Comparison of ENCODE assay signal across 20 cellular contexts in genomic region chr6:33664506-33665057, GRCh38. TPM values are rescaled to one million over a fixed set of nuclear protein-coding genes. Genes with fewer than 3 reads are reported as not detected.
DNase-seq lines count a peak whose midpoint lies in the region; ATAC-seq and TF ChIP-seq lines count a peak whose summit lies in the region.
"Had no signal": no experiment of that assay in that cellular context is flagged by ENCODE, and none has a peak within 500 bp of the region (broad histone marks: within the 10 kb centered on the region; RNA-seq: fewer than 3 reads in every experiment).

No MANE protein-coding gene starts in this region.

- DNase-seq in activated naive CD4-positive, alpha-beta T cell treated with anti-CD3 and anti-CD28 coated beads, Interleukin-2, amount 10 ng/mL, durations not matched to agents 7 days and 5 days, result no peak
- DNase-seq in activated naive CD4-positive, alpha-beta T cell treated with anti-CD3 and anti-CD28 coated beads, Interleukin-2, amount 50 U/mL, for 16 hours, result no peak
- DNase-seq in endothelial cell (ENCODE audit: low spot score), result no peak
- DNase-seq in effector memory CD4-positive, alpha-beta T cell, result no peak
- no peak for DNase-seq in NCI-H1436 treated with DMSO at 0.1 percent for 48 hours (lab: John Stamatoyannopoulos, UW)
- DNase-seq in OCI-LY7 (ENCODE audit: low spot score), result no peak
- DNase-seq: Caco-2; CD4-positive, CD25-positive, alpha-beta regulatory T cell; CD8-positive, alpha-beta T cell; DMS153; DND-41; H9; HFFc6 had no signal

- H4K20me1 ChIP-seq in OCI-LY7 (ENCODE audit: insufficient read depth, low read length), result no peaks in the 10 kb centered on the region

- H3K9me2 ChIP-seq in OCI-LY7 (ENCODE audit: insufficient read depth, low read length), result no peaks in the 10 kb centered on the region

- no peaks in the 10 kb centered on the region for H3K27me3 ChIP-seq in effector memory CD4-positive, alpha-beta T cell (replicated peaks; ENCODE audit: control insufficient read depth, insufficient read depth, low read length, poor library complexity, severe bottlenecking)
- H3K27me3 ChIP-seq: BLaER1 had no signal

- no peak for TF ChIP-seq CTCF in endothelial cell (IDR thresholded peaks at IDR 0.05; ENCODE audit: unreplicated experiment)
- no peak for TF ChIP-seq CTCF in OCI-LY7 (conservative IDR thresholded peaks at IDR 0.05; ENCODE audit: low read length)

- peaks cover 18% of the 10 kb centered on the region for H3K4me1 Mint-ChIP-seq in activated naive CD4-positive, alpha-beta T cell treated with anti-CD3 and anti-CD28 coated beads, Interleukin-2, amount 10 ng/mL, durations not matched to agents 7 days and 5 days
- peaks cover 10% of the 10 kb centered on the region for H3K4me1 Mint-ChIP-seq in activated T-helper 17 cell treated with anti-CD3 and anti-CD28 coated beads, Interleukin-2, amount 50 U/mL, for 72 hours
- H3K4me1 Mint-ChIP-seq in endothelial cell (ENCODE audit: unreplicated experiment), result no peaks in the 10 kb centered on the region
- H3K4me1 Mint-ChIP-seq: GM23338, H9 had no signal

- no peaks in the 10 kb centered on the region for H3K79me2 ChIP-seq in OCI-LY7 (ENCODE audit: insufficient read depth, low read depth, low read length)

- intact Hi-C loops in OCI-LY7 (cut with micrococcal nuclease; ENCODE audit: unreplicated experiment), result no loop called here

- no peak overlapping the region for H2AFZ ChIP-seq in OCI-LY7 (ENCODE audit: low read length)
- H2AFZ ChIP-seq: GM23338 had no signal

- H3K27ac Mint-ChIP-seq in activated naive CD4-positive, alpha-beta T cell treated with anti-CD3 and anti-CD28 coated beads, Interleukin-2, amount 10 ng/mL, durations not matched to agents 7 days and 5 days, result peak overlapping the region; percentile 7
- peak overlapping the region; percentile 11 for H3K27ac Mint-ChIP-seq in activated T-helper 17 cell treated with anti-CD3 and anti-CD28 coated beads, Interleukin-2, amount 50 U/mL, for 72 hours
- no peak overlapping the region for H3K27ac Mint-ChIP-seq in endothelial cell (ENCODE audit: unreplicated experiment)
- H3K27ac Mint-ChIP-seq: B cell; CD8-positive, alpha-beta T cell; GM23338; HFFc6 had no signal

- POLR2A ChIA-PET in OCI-LY7 (lab: Charles Lee), result no interaction called here

- H3K9me3 Mint-ChIP-seq in activated naive CD4-positive, alpha-beta T cell treated with anti-CD3 and anti-CD28 coated beads, Interleukin-2, amount 10 ng/mL, durations not matched to agents 7 days and 5 days, result no peaks in the 10 kb centered on the region
- H3K9me3 Mint-ChIP-seq in activated T-helper 17 cell treated with anti-CD3 and anti-CD28 coated beads, Interleukin-2, amount 50 U/mL, for 72 hours, result no peaks in the 10 kb centered on the region
- H3K9me3 Mint-ChIP-seq in endothelial cell (ENCODE audit: unreplicated experiment), result no peaks in the 10 kb centered on the region
- H3K9me3 Mint-ChIP-seq: CD4-positive, CD25-positive, alpha-beta regulatory T cell; CD8-positive, alpha-beta T cell; GM23338; H9; HFFc6 had no signal

- no TSS peak for BruUV-seq in OCI-LY7 (replicated peaks; lab: Mats Ljungman, UMichigan)

- CTCF ChIA-PET in activated naive CD4-positive, alpha-beta T cell treated with anti-CD3 and anti-CD28 coated beads, Interleukin-2, amount 10 ng/mL, durations not matched to agents 7 days and 5 days (lab: Charles Lee), result no interaction called here
- CTCF ChIA-PET in OCI-LY7 (lab: Charles Lee; ENCODE audit: unreplicated experiment), result no interaction called here

- H3K4me2 ChIP-seq in OCI-LY7 (ENCODE audit: low read length), result no peak overlapping the region
- H3K4me2 ChIP-seq: BLaER1, GM23338 had no signal

- peaks cover 9% of the 10 kb centered on the region for H3K4me1 ChIP-seq in effector memory CD4-positive, alpha-beta T cell (ENCODE audit: control insufficient read depth, insufficient read depth, low read length, poor library complexity, severe bottlenecking)
- H3K4me1 ChIP-seq in OCI-LY7 (ENCODE audit: insufficient read depth, low read length, poor library complexity, severe bottlenecking), result peaks cover 6% of the 10 kb centered on the region

- ATAC-seq in activated T-helper 17 cell treated with anti-CD3 and anti-CD28 coated beads, Interleukin-2, amount 50 U/mL, for 72 hours (replicated peaks), result no peak
- ATAC-seq: CD8-positive, alpha-beta T cell; GM23338; HCT116 had no signal

- H3K4me3 Mint-ChIP-seq in activated naive CD4-positive, alpha-beta T cell treated with anti-CD3 and anti-CD28 coated beads, Interleukin-2, amount 10 ng/mL, durations not matched to agents 7 days and 5 days, result no peak overlapping the region
- no peak overlapping the region for H3K4me3 Mint-ChIP-seq in activated T-helper 17 cell treated with anti-CD3 and anti-CD28 coated beads, Interleukin-2, amount 50 U/mL, for 72 hours
- peak overlapping the region; percentile 31 for H3K4me3 Mint-ChIP-seq in endothelial cell (ENCODE audit: unreplicated experiment)
- H3K4me3 Mint-ChIP-seq: B cell; CD4-positive, CD25-positive, alpha-beta regulatory T cell; CD8-positive, alpha-beta T cell; GM23338; H9; HFFc6 had no signal

- H3K27ac ChIP-seq in effector memory CD4-positive, alpha-beta T cell (ENCODE audit: insufficient read depth, low read length, poor library complexity, severe bottlenecking), result no peak overlapping the region
- no peak overlapping the region for H3K27ac ChIP-seq in OCI-LY7 (ENCODE audit: low read depth, low read length, poor library complexity, severe bottlenecking)
- H3K27ac ChIP-seq: 22Rv1, BLaER1, C4-2B had no signal

- H3K9me3 ChIP-seq in effector memory CD4-positive, alpha-beta T cell (ENCODE audit: control insufficient read depth, low read length), result no peaks in the 10 kb centered on the region
- H3K9me3 ChIP-seq in OCI-LY7 (ENCODE audit: low read length), result no peaks in the 10 kb centered on the region
- H3K9me3 ChIP-seq: BLaER1, Caco-2 had no signal

- peaks cover 48% of the 10 kb centered on the region for H3K36me3 Mint-ChIP-seq in activated naive CD4-positive, alpha-beta T cell treated with anti-CD3 and anti-CD28 coated beads, Interleukin-2, amount 10 ng/mL, durations not matched to agents 7 days and 5 days
- peaks cover 85% of the 10 kb centered on the region for H3K36me3 Mint-ChIP-seq in activated T-helper 17 cell treated with anti-CD3 and anti-CD28 coated beads, Interleukin-2, amount 50 U/mL, for 72 hours (ENCODE audit: low read depth)
- H3K36me3 Mint-ChIP-seq in endothelial cell (ENCODE audit: low read depth, unreplicated experiment), result peaks cover 46% of the 10 kb centered on the region

- H3K36me3 ChIP-seq in effector memory CD4-positive, alpha-beta T cell (ENCODE audit: control insufficient read depth, insufficient read depth, low read length), result peaks cover 47% of the 10 kb centered on the region
- H3K36me3 ChIP-seq in OCI-LY7 (ENCODE audit: insufficient read depth, low read length), result peaks cover 77% of the 10 kb centered on the region

- no peak overlapping the region for H3K4me3 ChIP-seq in effector memory CD4-positive, alpha-beta T cell (ENCODE audit: insufficient read depth, low read depth, low read length, poor library complexity, severe bottlenecking)
- no peak overlapping the region for H3K4me3 ChIP-seq in OCI-LY7 (ENCODE audit: low read depth, low read length, poor library complexity, severe bottlenecking)
- H3K4me3 ChIP-seq: BLaER1, GM23338 had no signal

- no peaks in the 10 kb centered on the region for H3K27me3 Mint-ChIP-seq in activated naive CD4-positive, alpha-beta T cell treated with anti-CD3 and anti-CD28 coated beads, Interleukin-2, amount 10 ng/mL, durations not matched to agents 7 days and 5 days
- H3K27me3 Mint-ChIP-seq in activated T-helper 17 cell treated with anti-CD3 and anti-CD28 coated beads, Interleukin-2, amount 50 U/mL, for 72 hours, result no peaks in the 10 kb centered on the region
- peaks cover 19% of the 10 kb centered on the region for H3K27me3 Mint-ChIP-seq in endothelial cell (ENCODE audit: unreplicated experiment)
- H3K27me3 Mint-ChIP-seq: B cell; CD4-positive, CD25-positive, alpha-beta regulatory T cell had no signal

RNA-seq across cellular contexts. Expression of gene ITPR3, which starts 43.5 kb away (rescaled TPM):
- 10 to 100 TPM; 57.0 to 59.7 TPM for total RNA-seq in activated T-helper 17 cell treated with anti-CD3 and anti-CD28 coated beads, Interleukin-2, amount 50 U/mL, for 72 hours
- 124 TPM for total RNA-seq in endothelial cell (ENCODE audit: unreplicated experiment)
- 47.8 and 56.6 TPM in 2 replicates for total RNA-seq in OCI-LY7 (2014; rRNA removed; shearing (Covaris generic))
- total RNA-seq in OCI-LY7 (2022), result 83.5 and 88.6 TPM in 2 replicates

RNA-seq across cellular contexts. Expression of gene UQCC2, which starts 46.9 kb away (rescaled TPM):
- 100 to 1,000 TPM in 1 of 2 donors, 10 to 100 TPM in 1; 65.5 to 112 TPM for total RNA-seq in activated T-helper 17 cell treated with anti-CD3 and anti-CD28 coated beads, Interleukin-2, amount 50 U/mL, for 72 hours
- total RNA-seq in endothelial cell (ENCODE audit: unreplicated experiment), result 54.9 TPM
- 64.9 and 82.1 TPM in 2 replicates for total RNA-seq in OCI-LY7 (2014; rRNA removed; shearing (Covaris generic))
- 85.3 and 88.2 TPM in 2 replicates for total RNA-seq in OCI-LY7 (2022)
